Comparison of ENCODE assay signal across 1 cellular context in genomic region chr17:63446981-63447687, GRCh38.
TF ChIP-seq lines count a peak whose summit lies in the region.

No MANE protein-coding gene starts in this region.

TF ChIP-seq in K562, 482 proteins besides CTCF, POLR2A, EP300 and RAD21 (continued from another document and continues in another):
- TF ChIP-seq, protein P1, sequence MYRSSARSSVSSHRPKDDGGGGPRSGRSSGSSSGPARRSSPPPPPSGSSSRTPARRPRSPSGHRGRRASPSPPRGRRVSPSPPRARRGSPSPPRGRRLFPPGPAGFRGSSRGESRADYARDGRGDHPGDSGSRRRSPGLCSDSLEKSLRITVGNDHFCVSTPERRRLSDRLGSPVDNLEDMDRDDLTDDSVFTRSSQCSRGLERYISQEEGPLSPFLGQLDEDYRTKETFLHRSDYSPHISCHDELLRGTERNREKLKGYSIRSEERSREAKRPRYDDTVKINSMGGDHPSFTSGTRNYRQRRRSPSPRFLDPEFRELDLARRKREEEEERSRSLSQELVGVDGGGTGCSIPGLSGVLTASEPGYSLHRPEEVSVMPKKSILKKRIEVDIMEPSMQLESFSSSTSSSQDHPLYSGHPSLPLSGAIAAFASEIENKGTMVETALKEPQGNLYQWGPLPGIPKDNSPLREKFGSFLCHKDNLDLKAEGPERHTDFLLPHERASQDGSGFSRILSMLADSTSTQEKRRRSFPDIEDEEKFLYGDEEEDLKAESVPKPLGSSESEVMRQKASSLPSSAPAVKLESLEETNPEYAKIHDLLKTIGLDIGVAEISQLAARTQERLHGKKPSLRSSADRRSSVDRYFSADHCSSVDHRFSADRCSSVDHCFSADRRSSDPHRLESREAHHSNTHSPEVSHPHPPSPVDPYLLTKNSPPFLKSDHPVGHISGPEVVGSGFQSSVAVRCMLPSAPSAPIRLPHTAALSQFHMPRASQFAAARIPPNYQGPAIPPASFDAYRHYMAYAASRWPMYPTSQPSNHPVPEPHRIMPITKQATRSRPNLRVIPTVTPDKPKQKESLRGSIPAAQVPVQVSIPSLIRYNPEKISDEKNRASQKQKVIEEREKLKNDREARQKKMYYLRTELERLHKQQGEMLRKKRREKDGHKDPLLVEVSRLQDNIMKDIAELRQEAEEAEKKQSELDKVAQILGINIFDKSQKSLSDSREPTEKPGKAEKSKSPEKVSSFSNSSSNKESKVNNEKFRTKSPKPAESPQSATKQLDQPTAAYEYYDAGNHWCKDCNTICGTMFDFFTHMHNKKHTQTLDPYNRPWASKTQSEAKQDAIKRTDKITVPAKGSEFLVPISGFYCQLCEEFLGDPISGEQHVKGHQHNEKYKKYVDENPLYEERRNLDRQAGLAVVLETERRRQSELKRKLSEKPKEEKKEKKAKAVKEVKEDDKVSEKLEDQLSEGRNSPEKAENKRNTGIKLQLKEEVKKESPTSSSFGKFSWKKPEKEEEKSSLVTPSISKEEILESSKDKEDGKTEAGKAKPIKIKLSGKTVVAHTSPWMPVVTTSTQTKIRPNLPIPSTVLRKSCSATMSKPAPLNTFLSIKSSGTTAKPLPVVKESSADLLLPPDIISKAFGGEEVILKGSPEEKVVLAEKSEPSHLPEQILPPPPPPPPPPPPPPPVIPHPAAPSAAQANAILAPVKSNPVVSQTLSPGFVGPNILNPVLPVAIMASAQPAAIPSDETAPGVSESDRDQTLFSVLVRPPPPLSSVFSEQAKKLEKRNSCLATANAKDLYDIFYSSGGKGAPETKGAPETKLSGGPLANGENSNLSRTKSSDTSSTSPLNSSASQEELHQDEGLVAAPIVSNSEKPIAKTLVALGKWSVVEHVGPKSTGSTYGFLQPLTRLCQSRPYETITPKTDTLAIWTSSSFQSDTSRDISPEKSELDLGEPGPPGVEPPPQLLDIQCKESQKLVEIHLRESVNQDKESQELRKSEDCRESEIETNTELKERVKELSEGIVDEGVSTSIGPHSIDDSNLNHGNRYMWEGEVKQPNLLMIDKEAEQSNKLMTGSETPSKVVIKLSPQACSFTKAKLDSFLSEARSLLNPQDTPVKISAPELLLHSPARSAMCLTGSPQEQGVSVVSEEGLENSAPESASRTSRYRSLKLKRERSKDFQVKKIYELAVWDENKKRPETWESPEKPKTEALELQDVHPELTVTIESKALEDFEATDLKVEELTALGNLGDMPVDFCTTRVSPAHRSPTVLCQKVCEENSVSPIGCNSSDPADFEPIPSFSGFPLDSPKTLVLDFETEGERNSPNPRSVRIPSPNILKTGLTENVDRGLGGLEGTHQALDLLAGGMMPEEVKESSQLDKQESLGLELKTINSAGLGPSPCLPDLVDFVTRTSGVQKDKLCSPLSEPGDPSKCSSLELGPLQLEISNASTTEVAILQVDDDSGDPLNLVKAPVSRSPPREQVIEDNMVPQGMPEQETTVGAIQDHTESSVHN (IDR thresholded peaks at IDR 0.05; ENCODE audit: borderline replicate concordance in 1 of 2, low read depth in 1 of 2), result no peak
- TF ChIP-seq MBD1 (CRISPR knock-in tag; IDR thresholded peaks at IDR 0.05) (no peak), NR3C1 (CRISPR knock-in tag; IDR thresholded peaks at IDR 0.05) (no peak), HLTF (IDR thresholded peaks at IDR 0.05) (0 out of 2 replicates have a peak, but pooled peaks have one; percentile 1), GABPA (tag; conservative IDR thresholded peaks at IDR 0.05; ENCODE audit: low read depth) (no peak), PCBP2 (IDR thresholded peaks at IDR 0.05; ENCODE audit: low read depth, low read length, poor library complexity, severe bottlenecking) (no peak), SMAD1 (IDR thresholded peaks at IDR 0.05; ENCODE audit: low read depth, low read length, partially characterized antibody) (no peak), ZNF212 (CRISPR knock-in tag; IDR thresholded peaks at IDR 0.05) (no peak), POLR3G (IDR thresholded peaks at IDR 0.05; ENCODE audit: extremely low read depth, insufficient read length, insufficient replicate concordance) (no peak), ZNF143 (CRISPR knock-in tag; IDR thresholded peaks at IDR 0.05) (0 out of 2 replicates have a peak, but pooled peaks have one; percentile 2), ZNF184 (CRISPR knock-in tag; IDR thresholded peaks at IDR 0.05) (no peak), ZNF589 (CRISPR knock-in tag; IDR thresholded peaks at IDR 0.05; ENCODE audit: low read depth) (peak; percentile 66; the same call in 1 of the 2 replicates), NCOA2 (IDR thresholded peaks at IDR 0.05; ENCODE audit: partially characterized antibody in 2 of 2) (no peak), ZC3H11A (IDR thresholded peaks at IDR 0.05; ENCODE audit: low read depth, low read length) (no peak), EP400 (IDR thresholded peaks at IDR 0.05) (peak; percentile 58; the same call in 1 of the 2 replicates), HCFC1 (IDR thresholded peaks at IDR 0.05; ENCODE audit: low read depth, low read length) (no peak), FOXO4 (CRISPR knock-in tag; IDR thresholded peaks at IDR 0.05) (no peak), ZNF354B (CRISPR knock-in tag; IDR thresholded peaks at IDR 0.05) (no peak), PML (IDR thresholded peaks at IDR 0.05; ENCODE audit: low read length) (no peak; the same call in 1 of the 2 replicates), ZNF324 (CRISPR knock-in tag; IDR thresholded peaks at IDR 0.05) (0 out of 2 replicates have a peak, but pooled peaks have one; percentile 8), RFX1 (IDR thresholded peaks at IDR 0.05) (no peak), YY1 (IDR thresholded peaks at IDR 0.05; ENCODE audit: borderline replicate concordance in 1 of 3, control insufficient read depth in 1 of 3, extremely low read depth in 1 of 3, insufficient read depth in 3 of 3, insufficient read length in 1 of 3, insufficient replicate concordance in 2 of 3, low read depth in 1 of 3, low read length in 2 of 3) (peak in 1 of 3 experiments; percentile 28), SMC3 (conservative IDR thresholded peaks at IDR 0.05; ENCODE audit: insufficient read depth, low read depth, low read length) (no peak), FOXP1 (CRISPR knock-in tag; IDR thresholded peaks at IDR 0.05) (peak; percentile 38; the same call in 1 of the 2 replicates), ZNF384 (IDR thresholded peaks at IDR 0.05; ENCODE audit: low read depth, low read length) (no peak), GATA2 (CRISPR knock-in tag; IDR thresholded peaks at IDR 0.05) (peak; percentile 7), PTBP1 (IDR thresholded peaks at IDR 0.05; ENCODE audit: low read depth, low read length) (no peak), ZFPM2 (CRISPR knock-in tag; IDR thresholded peaks at IDR 0.05) (no peak), ELF1 (tag; IDR thresholded peaks at IDR 0.05) (peak; percentile 26; the same call in 1 of the 2 replicates), ZKSCAN8 (CRISPR knock-in tag; IDR thresholded peaks at IDR 0.05) (no peak)
- TF ChIP-seq, protein P2, sequence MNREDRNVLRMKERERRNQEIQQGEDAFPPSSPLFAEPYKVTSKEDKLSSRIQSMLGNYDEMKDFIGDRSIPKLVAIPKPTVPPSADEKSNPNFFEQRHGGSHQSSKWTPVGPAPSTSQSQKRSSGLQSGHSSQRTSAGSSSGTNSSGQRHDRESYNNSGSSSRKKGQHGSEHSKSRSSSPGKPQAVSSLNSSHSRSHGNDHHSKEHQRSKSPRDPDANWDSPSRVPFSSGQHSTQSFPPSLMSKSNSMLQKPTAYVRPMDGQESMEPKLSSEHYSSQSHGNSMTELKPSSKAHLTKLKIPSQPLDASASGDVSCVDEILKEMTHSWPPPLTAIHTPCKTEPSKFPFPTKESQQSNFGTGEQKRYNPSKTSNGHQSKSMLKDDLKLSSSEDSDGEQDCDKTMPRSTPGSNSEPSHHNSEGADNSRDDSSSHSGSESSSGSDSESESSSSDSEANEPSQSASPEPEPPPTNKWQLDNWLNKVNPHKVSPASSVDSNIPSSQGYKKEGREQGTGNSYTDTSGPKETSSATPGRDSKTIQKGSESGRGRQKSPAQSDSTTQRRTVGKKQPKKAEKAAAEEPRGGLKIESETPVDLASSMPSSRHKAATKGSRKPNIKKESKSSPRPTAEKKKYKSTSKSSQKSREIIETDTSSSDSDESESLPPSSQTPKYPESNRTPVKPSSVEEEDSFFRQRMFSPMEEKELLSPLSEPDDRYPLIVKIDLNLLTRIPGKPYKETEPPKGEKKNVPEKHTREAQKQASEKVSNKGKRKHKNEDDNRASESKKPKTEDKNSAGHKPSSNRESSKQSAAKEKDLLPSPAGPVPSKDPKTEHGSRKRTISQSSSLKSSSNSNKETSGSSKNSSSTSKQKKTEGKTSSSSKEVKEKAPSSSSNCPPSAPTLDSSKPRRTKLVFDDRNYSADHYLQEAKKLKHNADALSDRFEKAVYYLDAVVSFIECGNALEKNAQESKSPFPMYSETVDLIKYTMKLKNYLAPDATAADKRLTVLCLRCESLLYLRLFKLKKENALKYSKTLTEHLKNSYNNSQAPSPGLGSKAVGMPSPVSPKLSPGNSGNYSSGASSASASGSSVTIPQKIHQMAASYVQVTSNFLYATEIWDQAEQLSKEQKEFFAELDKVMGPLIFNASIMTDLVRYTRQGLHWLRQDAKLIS (CRISPR knock-in tag; IDR thresholded peaks at IDR 0.05), result no peak
- TF ChIP-seq, protein P3, sequence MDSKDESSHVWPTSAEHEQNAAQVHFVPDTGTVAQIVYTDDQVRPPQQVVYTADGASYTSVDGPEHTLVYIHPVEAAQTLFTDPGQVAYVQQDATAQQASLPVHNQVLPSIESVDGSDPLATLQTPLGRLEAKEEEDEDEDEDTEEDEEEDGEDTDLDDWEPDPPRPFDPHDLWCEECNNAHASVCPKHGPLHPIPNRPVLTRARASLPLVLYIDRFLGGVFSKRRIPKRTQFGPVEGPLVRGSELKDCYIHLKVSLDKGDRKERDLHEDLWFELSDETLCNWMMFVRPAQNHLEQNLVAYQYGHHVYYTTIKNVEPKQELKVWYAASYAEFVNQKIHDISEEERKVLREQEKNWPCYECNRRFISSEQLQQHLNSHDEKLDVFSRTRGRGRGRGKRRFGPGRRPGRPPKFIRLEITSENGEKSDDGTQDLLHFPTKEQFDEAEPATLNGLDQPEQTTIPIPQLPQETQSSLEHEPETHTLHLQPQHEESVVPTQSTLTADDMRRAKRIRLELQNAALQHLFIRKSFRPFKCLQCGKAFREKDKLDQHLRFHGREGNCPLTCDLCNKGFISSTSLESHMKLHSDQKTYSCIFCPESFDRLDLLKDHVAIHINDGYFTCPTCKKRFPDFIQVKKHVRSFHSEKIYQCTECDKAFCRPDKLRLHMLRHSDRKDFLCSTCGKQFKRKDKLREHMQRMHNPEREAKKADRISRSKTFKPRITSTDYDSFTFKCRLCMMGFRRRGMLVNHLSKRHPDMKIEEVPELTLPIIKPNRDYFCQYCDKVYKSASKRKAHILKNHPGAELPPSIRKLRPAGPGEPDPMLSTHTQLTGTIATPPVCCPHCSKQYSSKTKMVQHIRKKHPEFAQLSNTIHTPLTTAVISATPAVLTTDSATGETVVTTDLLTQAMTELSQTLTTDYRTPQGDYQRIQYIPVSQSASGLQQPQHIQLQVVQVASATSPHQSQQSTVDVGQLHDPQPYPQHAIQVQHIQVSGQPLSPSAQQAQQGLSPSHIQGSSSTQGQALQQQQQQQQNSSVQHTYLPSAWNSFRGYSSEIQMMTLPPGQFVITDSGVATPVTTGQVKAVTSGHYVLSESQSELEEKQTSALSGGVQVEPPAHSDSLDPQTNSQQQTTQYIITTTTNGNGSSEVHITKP (IDR thresholded peaks at IDR 0.05; ENCODE audit: partially characterized antibody), result no peak
- TF ChIP-seq, protein P4, sequence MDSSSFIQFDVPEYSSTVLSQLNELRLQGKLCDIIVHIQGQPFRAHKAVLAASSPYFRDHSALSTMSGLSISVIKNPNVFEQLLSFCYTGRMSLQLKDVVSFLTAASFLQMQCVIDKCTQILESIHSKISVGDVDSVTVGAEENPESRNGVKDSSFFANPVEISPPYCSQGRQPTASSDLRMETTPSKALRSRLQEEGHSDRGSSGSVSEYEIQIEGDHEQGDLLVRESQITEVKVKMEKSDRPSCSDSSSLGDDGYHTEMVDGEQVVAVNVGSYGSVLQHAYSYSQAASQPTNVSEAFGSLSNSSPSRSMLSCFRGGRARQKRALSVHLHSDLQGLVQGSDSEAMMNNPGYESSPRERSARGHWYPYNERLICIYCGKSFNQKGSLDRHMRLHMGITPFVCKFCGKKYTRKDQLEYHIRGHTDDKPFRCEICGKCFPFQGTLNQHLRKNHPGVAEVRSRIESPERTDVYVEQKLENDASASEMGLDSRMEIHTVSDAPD (CRISPR knock-in tag; IDR thresholded peaks at IDR 0.05), result no peak
- TF ChIP-seq, protein P5, sequence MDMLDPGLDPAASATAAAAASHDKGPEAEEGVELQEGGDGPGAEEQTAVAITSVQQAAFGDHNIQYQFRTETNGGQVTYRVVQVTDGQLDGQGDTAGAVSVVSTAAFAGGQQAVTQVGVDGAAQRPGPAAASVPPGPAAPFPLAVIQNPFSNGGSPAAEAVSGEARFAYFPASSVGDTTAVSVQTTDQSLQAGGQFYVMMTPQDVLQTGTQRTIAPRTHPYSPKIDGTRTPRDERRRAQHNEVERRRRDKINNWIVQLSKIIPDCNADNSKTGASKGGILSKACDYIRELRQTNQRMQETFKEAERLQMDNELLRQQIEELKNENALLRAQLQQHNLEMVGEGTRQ (CRISPR knock-in tag; IDR thresholded peaks at IDR 0.05), result no peak
- TF ChIP-seq, protein P6, sequence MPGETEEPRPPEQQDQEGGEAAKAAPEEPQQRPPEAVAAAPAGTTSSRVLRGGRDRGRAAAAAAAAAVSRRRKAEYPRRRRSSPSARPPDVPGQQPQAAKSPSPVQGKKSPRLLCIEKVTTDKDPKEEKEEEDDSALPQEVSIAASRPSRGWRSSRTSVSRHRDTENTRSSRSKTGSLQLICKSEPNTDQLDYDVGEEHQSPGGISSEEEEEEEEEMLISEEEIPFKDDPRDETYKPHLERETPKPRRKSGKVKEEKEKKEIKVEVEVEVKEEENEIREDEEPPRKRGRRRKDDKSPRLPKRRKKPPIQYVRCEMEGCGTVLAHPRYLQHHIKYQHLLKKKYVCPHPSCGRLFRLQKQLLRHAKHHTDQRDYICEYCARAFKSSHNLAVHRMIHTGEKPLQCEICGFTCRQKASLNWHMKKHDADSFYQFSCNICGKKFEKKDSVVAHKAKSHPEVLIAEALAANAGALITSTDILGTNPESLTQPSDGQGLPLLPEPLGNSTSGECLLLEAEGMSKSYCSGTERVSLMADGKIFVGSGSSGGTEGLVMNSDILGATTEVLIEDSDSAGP (CRISPR knock-in tag; IDR thresholded peaks at IDR 0.05), result no peak
